ENCODE assay signal across 8 cellular contexts in genomic region chr22:36277482-36278291, GRCh38. TPM values are rescaled to one million over a fixed set of nuclear protein-coding genes. Genes with fewer than 3 reads are reported as not detected.
DNase-seq lines count a peak whose midpoint lies in the region; ATAC-seq, FAIRE-seq and TF ChIP-seq lines count a peak whose summit lies in the region.

No MANE protein-coding gene starts in this region.

- TF ChIP-seq CTCF in GM12865 (IDR thresholded peaks at IDR 0.05; ENCODE audit: insufficient read depth, low read depth, low read length, missing control alignments) (peak; percentile 92), HepG2 (CRISPR knock-in tag; IDR thresholded peaks at IDR 0.05) (peak; percentile 82)

- in situ Hi-C loops in HepG2 (cut with HindIII; ENCODE audit: extremely low pct_ligation_motif_present, low pct_unique_long_range_greater_than_20kb) = no loop called here

- H3K27me3 ChIP-seq in HepG2 (ENCODE audit: control insufficient read depth in 1 of 2, insufficient read depth in 2 of 2, low read length in 2 of 2) = no peaks in the 10 kb centered on the region

- no peak for FAIRE-seq in HepG2 (lab: Jason Lieb, UNC)

- H3K36me3 ChIP-seq in HepG2 (replicated peaks in 1 of 2; ENCODE audit: control insufficient read depth in 1 of 2, insufficient read depth in 2 of 2, low read length in 2 of 2) = peaks cover 7% of the 10 kb centered on the region in 2 experiments; a peak in 3 of 5 replicates

- H3K4me1 ChIP-seq in HepG2 (ENCODE audit: insufficient read depth, low read length) = peaks cover 47% of the 10 kb centered on the region

- no peaks in the 10 kb centered on the region for H3K79me2 ChIP-seq in HepG2 (ENCODE audit: insufficient read depth, low read length)

- ATAC-seq in HepG2 = peak; percentile 78
- ATAC-seq in GM21390 (IDR thresholded peaks at IDR 0.05; ENCODE audit: unreplicated experiment) = no peak
- no peak for ATAC-seq in HG03520 (IDR thresholded peaks at IDR 0.05; ENCODE audit: unreplicated experiment)

- TF ChIP-seq EP300 in HepG2 (IDR thresholded peaks at IDR 0.05; ENCODE audit: low read depth in 2 of 2, low read length in 2 of 2) (no peak), HepG2 (CRISPR knock-in tag; IDR thresholded peaks at IDR 0.05; ENCODE audit: borderline replicate concordance) (no peak)

- no TSS peak for BruUV-seq in HepG2 (replicated peaks; lab: Mats Ljungman, UMichigan)

- intact Hi-C loops in HepG2 (cut with micrococcal nuclease; ENCODE audit: unreplicated experiment) = loop anchor here (2.0 kb wide), 2 partner anchors 39 to 45 kb away; partner anchors contain the start of gene APOL2

- TF ChIP-seq RAD21 in HepG2 (CRISPR knock-in tag; IDR thresholded peaks at IDR 0.05) = peak; percentile 70

- H3K9ac ChIP-seq in HepG2 (ENCODE audit: insufficient read depth, low read depth, low read length) = no peak overlapping the region

- peak overlapping the region; percentile 78 for H3K27ac ChIP-seq in HepG2 (ENCODE audit: extremely low read length, insufficient read depth, low read length)

- TF ChIP-seq POLR2A in HepG2 (IDR thresholded peaks at IDR 0.05; ENCODE audit: insufficient read depth in 1 of 2, low read depth in 2 of 2, low read length in 2 of 2) = no peak

- H3K4me3 ChIP-seq in GM12865 (ENCODE audit: low read depth, low read length) = no peak overlapping the region
- H3K4me3 ChIP-seq in HepG2 (replicated peaks in 1 of 3; ENCODE audit: insufficient read depth in 1 of 3, low read depth in 2 of 3, low read length in 3 of 3) = no peak overlapping the region

- no peak overlapping the region for H2AFZ ChIP-seq in HepG2 (ENCODE audit: low read length)

- CTCF ChIA-PET in HepG2 (lab: Yijun Ruan, JAX; ENCODE audit: low intra/inter-chr PET ratio, low total read pairs) = interaction anchor here (0.7 to 1.0 kb wide), 2 partner anchors 56 to 82 kb away, joined by 3 to 5 read pairs; no protein-coding TSS in a partner anchor

- 0 out of 2 replicates have a peak overlapping the region, but pooled peaks have one; percentile 14 for H3K4me2 ChIP-seq in HepG2 (ENCODE audit: low read depth, low read length)

- H3K9me3 ChIP-seq in HepG2 (ENCODE audit: low read length) = no peaks in the 10 kb centered on the region

- POLR2A ChIA-PET in HepG2 (lab: Yijun Ruan, JAX) = interaction anchor here (0.6 to 1.5 kb wide), 3 partner anchors 26 to 204 kb away, joined by 3 to 8 read pairs (median 3); partner anchors contain the start of gene APOL2

- no peaks in the 10 kb centered on the region for H4K20me1 ChIP-seq in HepG2 (ENCODE audit: insufficient read depth, low read length)

- 64% methylated on average over 18 of the region's 18 CpGs for WGBS in HepG2 (ENCODE audit: low lambda C conversion rate)

- DNase-seq in GM12865 (ENCODE audit: low read depth) (peak; percentile 84), M059J (ENCODE audit: low read depth) (peak; percentile 61), cerebellar cortex (ENCODE audit: low spot score) (peak; percentile 66), HepG2 (ENCODE audit: low spot score) (peak; percentile 61)
- DNase-seq in activated CD4-positive, CD25-positive, alpha-beta regulatory T cell treated with anti-CD3 and anti-CD28 coated beads, Interleukin-2, amount 50 U/mL, for 72 hours = peak; percentile 61
- DNase-seq in stimulated activated CD8-positive, alpha-beta memory T cell treated with anti-CD3 and anti-CD28 coated beads, Interleukin-12 subunit alpha, Interleukin-12 subunit beta, amount 100 ng/mL, for 24 hours (ENCODE audit: extremely low read depth) = peak; percentile 33

TF ChIP-seq in HepG2, 621 proteins besides CTCF, POLR2A, EP300 and RAD21 (continues in another document):
- TF ChIP-seq HNF1B (CRISPR knock-in tag; IDR thresholded peaks at IDR 0.05) (0 out of 2 replicates have a peak, but pooled peaks have one; percentile 28), HMGXB4 (CRISPR knock-in tag; IDR thresholded peaks at IDR 0.05; ENCODE audit: borderline replicate concordance in 1 of 2, low read depth in 1 of 2) (peak in 1 of 2 experiments; percentile 47; a peak in 1 of 4 replicates), TOPORS (CRISPR knock-in tag; IDR thresholded peaks at IDR 0.05) (0 out of 2 replicates have a peak, but pooled peaks have one; percentile 43), XRCC5 (optimal IDR thresholded peaks at IDR 0.05; ENCODE audit: low read length) (peak; percentile 54)

RNA-seq across cellular contexts. Expression of gene APOL1, which starts 24.8 kb away (rescaled TPM):
- 24.0 and 31.5 TPM in 2 replicates for total RNA-seq in M059J (2014; rRNA removed; shearing (Covaris generic))
- 11.2 and 20.3 TPM in 2 replicates for total RNA-seq in HepG2 (2016; rRNA removed; fragmentation: Illumina TruSeq; extraction: Trizol)
- total RNA-seq in HepG2 (2016; cell fraction: cytosol; rRNA removed; fragmentation: Illumina TruSeq; extraction: Trizol; ENCODE audit: low read depth) = 2.3 and 2.8 TPM in 2 replicates
- total RNA-seq in HepG2 (2016; cell fraction: insoluble cytoplasmic fraction; rRNA removed; fragmentation: Illumina TruSeq; extraction: Trizol) = 10.1 and 20.9 TPM in 2 replicates
- total RNA-seq in HepG2 (2016; cell fraction: membrane; rRNA removed; fragmentation: Illumina TruSeq; extraction: Trizol) = 3.2 and 3.4 TPM in 2 replicates
- 19.4 and 20.3 TPM in 2 replicates for total RNA-seq in HepG2 (2016; cell fraction: nucleus; rRNA removed; fragmentation: Illumina TruSeq; extraction: Trizol)
- polyA plus RNA-seq in HepG2 (2011; rRNA removed) = 75.0 and 124 TPM in 2 replicates
- polyA plus RNA-seq in HepG2 (2011; cell fraction: cytosol; rRNA removed) = 57.2 and 84.6 TPM in 2 replicates
- polyA plus RNA-seq in HepG2 (2011; cell fraction: nucleus; rRNA removed) = 110 and 144 TPM in 2 replicates
- 126 and 159 TPM in 2 replicates for polyA plus RNA-seq in HepG2 (2012)
- 2.5 and 2.9 TPM in 2 replicates for polyA plus RNA-seq in HepG2 (2016; cell fraction: cytosol; fragmentation: Illumina TruSeq; extraction: Trizol; ENCODE audit: low read depth)
- polyA plus RNA-seq in HepG2 (2016; cell fraction: insoluble cytoplasmic fraction; fragmentation: Illumina TruSeq; extraction: Trizol; ENCODE audit: low read depth) = 12.0 and 13.0 TPM in 2 replicates
- polyA plus RNA-seq in HepG2 (2016; cell fraction: membrane; fragmentation: Illumina TruSeq; extraction: Trizol; ENCODE audit: low read depth) = 3.3 and 3.8 TPM in 2 replicates
- polyA plus RNA-seq in HepG2 (2016; cell fraction: nucleus; fragmentation: Illumina TruSeq; extraction: Trizol; ENCODE audit: insufficient read depth, low read depth) = 37.3 and 42.3 TPM in 2 replicates
- polyA minus RNA-seq in HepG2 (2011; rRNA and poly(A)+ RNA removed; ENCODE audit: low replicate concordance) = 2.0 and 61.9 TPM in 2 replicates
- 61.5 and 88.3 TPM in 2 replicates for polyA minus RNA-seq in HepG2 (2011; cell fraction: cytosol; rRNA and poly(A)+ RNA removed)
- 34.2 and 54.7 TPM in 2 replicates for polyA minus RNA-seq in HepG2 (2011; cell fraction: nucleus; rRNA and poly(A)+ RNA removed)

RNA-seq across cellular contexts. Expression of gene APOL2, which starts 38.4 kb away (rescaled TPM):
- total RNA-seq in M059J (2014; rRNA removed; shearing (Covaris generic)) = 45.6 and 64.3 TPM in 2 replicates
- total RNA-seq in HepG2 (2016; rRNA removed; fragmentation: Illumina TruSeq; extraction: Trizol) = 28.7 and 34.3 TPM in 2 replicates
- total RNA-seq in HepG2 (2016; cell fraction: cytosol; rRNA removed; fragmentation: Illumina TruSeq; extraction: Trizol; ENCODE audit: low read depth) = 2.5 and 3.6 TPM in 2 replicates
- 27.0 and 29.3 TPM in 2 replicates for total RNA-seq in HepG2 (2016; cell fraction: insoluble cytoplasmic fraction; rRNA removed; fragmentation: Illumina TruSeq; extraction: Trizol)
- 8.2 and 9.0 TPM in 2 replicates for total RNA-seq in HepG2 (2016; cell fraction: membrane; rRNA removed; fragmentation: Illumina TruSeq; extraction: Trizol)
- 16.8 and 21.4 TPM in 2 replicates for total RNA-seq in HepG2 (2016; cell fraction: nucleus; rRNA removed; fragmentation: Illumina TruSeq; extraction: Trizol)
- 51.2 and 94.4 TPM in 2 replicates for polyA plus RNA-seq in HepG2 (2011; rRNA removed)
- polyA plus RNA-seq in HepG2 (2011; cell fraction: cytosol; rRNA removed) = 53.4 and 72.6 TPM in 2 replicates
- polyA plus RNA-seq in HepG2 (2011; cell fraction: nucleus; rRNA removed) = 195 and 245 TPM in 2 replicates
- polyA plus RNA-seq in HepG2 (2012) = 58.3 and 88.7 TPM in 2 replicates
- polyA plus RNA-seq in HepG2 (2016; cell fraction: cytosol; fragmentation: Illumina TruSeq; extraction: Trizol; ENCODE audit: low read depth) = 1.8 TPM in 2 replicates
- 20.2 and 26.3 TPM in 2 replicates for polyA plus RNA-seq in HepG2 (2016; cell fraction: insoluble cytoplasmic fraction; fragmentation: Illumina TruSeq; extraction: Trizol; ENCODE audit: low read depth)
- 4.4 and 5.1 TPM in 2 replicates for polyA plus RNA-seq in HepG2 (2016; cell fraction: membrane; fragmentation: Illumina TruSeq; extraction: Trizol; ENCODE audit: low read depth)
- polyA plus RNA-seq in HepG2 (2016; cell fraction: nucleus; fragmentation: Illumina TruSeq; extraction: Trizol; ENCODE audit: insufficient read depth, low read depth) = 31.6 and 34.2 TPM in 2 replicates
- polyA minus RNA-seq in HepG2 (2011; rRNA and poly(A)+ RNA removed; ENCODE audit: low replicate concordance) = 34.5 and 120 TPM in 2 replicates
- 39.4 and 67.2 TPM in 2 replicates for polyA minus RNA-seq in HepG2 (2011; cell fraction: cytosol; rRNA and poly(A)+ RNA removed)
- polyA minus RNA-seq in HepG2 (2011; cell fraction: nucleus; rRNA and poly(A)+ RNA removed) = 44.7 and 77.3 TPM in 2 replicates

Comparison
In these comparisons a context has a peak if more than half of its experiments do, and no peak if none do; other contexts are left out.
1. DNase-seq: peak in every context shown above with its lines; median percentile 84 in GM12865; 66 in cerebellar cortex; 61 in M059J; 61 in activated CD4-positive, CD25-positive, alpha-beta regulatory T cell treated with anti-CD3 and anti-CD28 coated beads, Interleukin-2, amount 50 U/mL, for 72 hours; 61 in HepG2; 33 in stimulated activated CD8-positive, alpha-beta memory T cell treated with anti-CD3 and anti-CD28 coated beads, Interleukin-12 subunit alpha, Interleukin-12 subunit beta, amount 100 ng/mL, for 24 hours.